24 cellular contexts compared by ENCODE assay signal in the genomic region with DNA sequence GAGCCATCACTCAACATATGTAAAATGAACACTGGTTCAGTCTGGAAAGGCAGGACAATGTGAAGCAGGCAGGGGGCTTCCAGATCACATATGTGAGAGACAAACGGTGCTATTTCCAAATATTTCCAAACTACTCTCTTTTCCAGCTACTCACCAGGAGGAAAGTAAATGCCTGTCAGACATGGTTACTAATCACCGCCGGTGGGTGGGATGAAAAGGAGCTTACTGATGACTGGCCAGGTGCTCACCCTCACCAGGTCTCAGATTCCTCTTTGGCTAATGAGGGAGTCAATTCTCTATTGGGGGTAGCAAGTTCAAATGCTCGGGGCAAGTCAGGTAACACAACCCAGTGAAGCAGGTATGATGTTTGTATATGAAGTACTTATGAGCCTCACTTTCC. TPM values are rescaled to one million over a fixed set of nuclear protein-coding genes. Genes with fewer than 3 reads are reported as not detected.
DNase-seq lines count a peak whose midpoint lies in the region; ATAC-seq, FAIRE-seq and TF ChIP-seq lines count a peak whose summit lies in the region.
"Had no signal": no experiment of that assay in that cellular context is flagged by ENCODE, and none has a peak within 500 bp of the region (broad histone marks: within the 10 kb centered on the region; RNA-seq: fewer than 3 reads in every experiment).

No MANE protein-coding gene starts in this region.

- no peak overlapping the region for H2BK12ac ChIP-seq in H1 (ENCODE audit: low read depth, low read length)

- no peak overlapping the region for H4K91ac ChIP-seq in H1 (replicated peaks; ENCODE audit: insufficient read length, low read length)

- peaks cover 10% of the 10 kb centered on the region for H3K9me3 Mint-ChIP-seq in Caco-2 (ENCODE audit: unreplicated experiment)

- intact Hi-C loops in Caco-2 (cut with micrococcal nuclease; ENCODE audit: unreplicated experiment) = loop anchor here (10.0 kb wide), 1 partner anchor 49 kb away; no protein-coding TSS in a partner anchor

- H2AK5ac ChIP-seq in H1 (ENCODE audit: low read depth, low read length) = no peak overlapping the region

- no peak for TF ChIP-seq EP300 in H1 (IDR thresholded peaks at IDR 0.05; ENCODE audit: borderline replicate concordance in 1 of 2, low read depth in 2 of 2, low read length in 2 of 2)
- no peak for TF ChIP-seq EP300 in upper lobe of left lung (IDR thresholded peaks at IDR 0.05)

- H3K27me3 ChIP-seq in Caco-2 (replicated peaks; ENCODE audit: control insufficient read depth, insufficient read depth, low read length) (no peaks in the 10 kb centered on the region), Loucy (ENCODE audit: insufficient read depth, low read length, poor library complexity, severe bottlenecking) (no peaks in the 10 kb centered on the region), H1 (replicated peaks in 1 of 4; ENCODE audit: control insufficient read depth in 3 of 4, extremely low read depth in 1 of 4, insufficient read depth in 3 of 4, low read length in 3 of 4) (no peaks in the 10 kb centered on the region), neutrophil (no peaks in the 10 kb centered on the region), upper lobe of left lung (no peaks in the 10 kb centered on the region)
- H3K27me3 ChIP-seq: BLaER1 had no signal

- H3K4me3 ChIP-seq in Caco-2 (ENCODE audit: low read depth, low read length) (no peak overlapping the region), Loucy (ENCODE audit: low read length, poor library complexity, severe bottlenecking) (no peak overlapping the region), H1 (ENCODE audit: extremely low read depth in 1 of 4, insufficient read depth in 2 of 4, low read depth in 3 of 4, low read length in 4 of 4) (no peak overlapping the region), neutrophil (ENCODE audit: low read depth in 1 of 2, low read length in 1 of 2) (no peak overlapping the region), upper lobe of left lung (no peak overlapping the region)
- H3K4me3 ChIP-seq: A549, BLaER1, GM12878, GM23248 had no signal

- H3K4me1 Mint-ChIP-seq in Caco-2 (ENCODE audit: low read depth, unreplicated experiment) = peaks cover 41% of the 10 kb centered on the region

- H2BK15ac ChIP-seq in H1 (ENCODE audit: low read length) = no peak overlapping the region

- peak overlapping the region; percentile 13 for H2BK120ac ChIP-seq in H1 (replicated peaks; ENCODE audit: low read depth, low read length)

- FAIRE-seq in H1 (lab: Jason Lieb, UNC) (no peak), frontal cortex (lab: Jason Lieb, UNC) (no peak), urothelium cell line (lab: Jason Lieb, UNC) (no peak)
- FAIRE-seq: A549, GM12878, GM19239 had no signal

- H3K36me3 ChIP-seq in Caco-2 (ENCODE audit: control insufficient read depth, insufficient read depth, low read length) = no peaks in the 10 kb centered on the region
- H3K36me3 ChIP-seq in Loucy (ENCODE audit: insufficient read depth, low read length) = no peaks in the 10 kb centered on the region
- H3K36me3 ChIP-seq in H1 (ENCODE audit: control insufficient read depth in 2 of 4, insufficient read depth in 4 of 4, low read length in 3 of 4) = no peaks in the 10 kb centered on the region
- no peaks in the 10 kb centered on the region for H3K36me3 ChIP-seq in neutrophil
- H3K36me3 ChIP-seq in upper lobe of left lung = no peaks in the 10 kb centered on the region
- H3K36me3 ChIP-seq: BLaER1 had no signal

- H3K4me2 ChIP-seq in Loucy (ENCODE audit: low read depth, low read length, poor library complexity, severe bottlenecking) (no peak overlapping the region), H1 (ENCODE audit: insufficient read depth in 1 of 2, low read depth in 2 of 2, low read length in 2 of 2) (no peak overlapping the region)
- H3K4me2 ChIP-seq: A549, BLaER1 had no signal

- H3K27ac Mint-ChIP-seq in Caco-2 (ENCODE audit: unreplicated experiment) = peak overlapping the region; percentile 54
- H3K27ac Mint-ChIP-seq: CD4-positive, alpha-beta memory T cell had no signal

- no peak overlapping the region for H2AFZ ChIP-seq in Loucy (ENCODE audit: low read length)
- no peak overlapping the region for H2AFZ ChIP-seq in H1 (ENCODE audit: low read length)
- H2AFZ ChIP-seq: GM23248 had no signal

- peaks cover 49% of the 10 kb centered on the region for H3K4me1 ChIP-seq in Caco-2
- H3K4me1 ChIP-seq in Loucy (ENCODE audit: insufficient read depth, low read length, poor library complexity, severe bottlenecking) = peaks cover 49% of the 10 kb centered on the region
- H3K4me1 ChIP-seq in H1 (replicated peaks in 1 of 4; ENCODE audit: control insufficient read depth in 3 of 4, insufficient read depth in 4 of 4, low read length in 3 of 4) = peaks cover 2 to 19% (median 10%) of the 10 kb centered on the region in 4 experiments; a peak in 6 of 7 replicates
- peaks cover 7 to 25% of the 10 kb centered on the region in 2 experiments for H3K4me1 ChIP-seq in neutrophil (ENCODE audit: control insufficient read depth in 1 of 2, insufficient read depth in 1 of 2, low read depth in 1 of 2, low read length in 1 of 2)
- H3K4me1 ChIP-seq in upper lobe of left lung = no peaks in the 10 kb centered on the region

- no peaks in the 10 kb centered on the region for H3F3A ChIP-seq in Loucy (ENCODE audit: low read depth)

- H3K27ac ChIP-seq in H1 (ENCODE audit: low read depth, low read length) (no peak overlapping the region), neutrophil (peak overlapping the region; percentile 53), upper lobe of left lung (no peak overlapping the region)
- H3K27ac ChIP-seq: 22Rv1, A549, BLaER1, GM23248 had no signal

- H3K9me3 ChIP-seq in Caco-2 (peaks cover 11% of the 10 kb centered on the region), Loucy (ENCODE audit: insufficient read depth, low read depth, low read length) (0 out of 2 replicates have a peak, but pooled peaks cover 5% of the 10 kb centered on the region), H1 (ENCODE audit: insufficient read depth in 2 of 2, low read depth in 1 of 2, low read length in 1 of 2) (no peaks in the 10 kb centered on the region), neutrophil (no peaks in the 10 kb centered on the region), upper lobe of left lung (no peaks in the 10 kb centered on the region)
- H3K9me3 ChIP-seq: A549 had no signal

- H3K79me1 ChIP-seq in H1 (ENCODE audit: low read depth, low read length) = no peaks in the 10 kb centered on the region

- no peak for TF ChIP-seq CTCF in Caco-2 (IDR thresholded peaks at IDR 0.05; ENCODE audit: insufficient read depth in 1 of 2, low read depth in 1 of 2, low read length in 1 of 2, severe bottlenecking in 1 of 2, unreplicated experiment in 1 of 2)
- no peak for TF ChIP-seq CTCF in Loucy (conservative IDR thresholded peaks at IDR 0.05; ENCODE audit: low read length)
- TF ChIP-seq CTCF in H1 (IDR thresholded peaks at IDR 0.05; ENCODE audit: control extremely low read depth in 1 of 3, insufficient read depth in 1 of 3, low read depth in 1 of 3, low read length in 3 of 3) = no peak
- no peak for TF ChIP-seq CTCF in neutrophil (IDR thresholded peaks at IDR 0.05)
- TF ChIP-seq CTCF in upper lobe of left lung (IDR thresholded peaks at IDR 0.05) = no peak

- H2BK5ac ChIP-seq in H1 (ENCODE audit: low read depth, low read length) = no peak overlapping the region

- H3K4ac ChIP-seq in H1 (replicated peaks; ENCODE audit: insufficient read length, low read depth, low read length) = no peak overlapping the region

- no peak overlapping the region for H3K4me3 Mint-ChIP-seq in Caco-2 (ENCODE audit: unreplicated experiment)
- H3K4me3 Mint-ChIP-seq: CD14-positive monocyte; CD4-positive, alpha-beta memory T cell had no signal

- 97% methylated on average over 4 of the region's 4 CpGs; no CpG with 5 or more reads in 1 of the 2 experiments for WGBS in H1 (ENCODE audit: extremely low coverage in 1 of 2, insufficient coverage in 1 of 2, insufficient read length in 1 of 2, insufficient replicate concordance in 2 of 2, low coverage in 1 of 2, low lambda C conversion rate in 2 of 2, missing lambda C conversion rate in 1 of 2), 2 experiments
- 76 to 80% methylated on average over 4 of the region's 4 CpGs for WGBS in upper lobe of left lung, 2 donors

- TF ChIP-seq POLR2A in H1 (IDR thresholded peaks at IDR 0.05; ENCODE audit: control extremely low read depth in 1 of 2, low read depth in 2 of 2, low read length in 2 of 2) (no peak), upper lobe of left lung (IDR thresholded peaks at IDR 0.05) (no peak)

- no peak overlapping the region for H3K23ac ChIP-seq in H1 (ENCODE audit: insufficient read length)

- CTCF ChIA-PET in Caco-2 (lab: Charles Lee) (no interaction called here), H1 (lab: Charles Lee; ENCODE audit: partially characterized antibody) (interaction anchor here (0.5 kb wide), 1 partner anchor 11 kb away, joined by 3 read pairs; no protein-coding TSS in a partner anchor)

- no peak overlapping the region for H4K5ac ChIP-seq in H1 (ENCODE audit: insufficient read length, low read depth, low read length)

- H3K9ac ChIP-seq in Loucy (ENCODE audit: low read depth, low read length, poor library complexity, severe bottlenecking) = peak overlapping the region; percentile 25
- no peak overlapping the region for H3K9ac ChIP-seq in H1 (replicated peaks in 1 of 4; ENCODE audit: extremely low read depth in 1 of 4, low read depth in 3 of 4, low read length in 3 of 4)
- H3K9ac ChIP-seq: BLaER1, GM23248 had no signal

- H4K20me1 ChIP-seq in Loucy (ENCODE audit: insufficient read depth, low read length, poor library complexity, severe bottlenecking) (no peaks in the 10 kb centered on the region), H1 (replicated peaks in 1 of 2; ENCODE audit: control insufficient read depth in 1 of 2, insufficient read depth in 2 of 2, low read length in 2 of 2) (no peaks in the 10 kb centered on the region)
- H4K20me1 ChIP-seq: BLaER1 had no signal

- H2BK20ac ChIP-seq in H1 (ENCODE audit: low read length) = no peak overlapping the region

- no peak overlapping the region for H3K18ac ChIP-seq in H1 (ENCODE audit: extremely low read depth, low read length)

- POLR2A ChIA-PET in Caco-2 (lab: Charles Lee) = no interaction called here
- POLR2A ChIA-PET in H1 (lab: Charles Lee; ENCODE audit: partially characterized antibody) = no interaction called here

- H3K9me2 ChIP-seq in Loucy (replicated peaks; ENCODE audit: low read depth, low read length) = no peaks in the 10 kb centered on the region

- BruUV-seq in Caco-2 (replicated peaks; lab: Mats Ljungman, UMichigan) = no TSS peak

- no peak overlapping the region for H4K8ac ChIP-seq in H1 (ENCODE audit: extremely low read depth, insufficient read depth, low read length)

- no peak for TF ChIP-seq RAD21 in H1 (IDR thresholded peaks at IDR 0.05 in 1 of 2, conservative IDR thresholded peaks at IDR 0.05 in 1 of 2; ENCODE audit: low read depth in 2 of 2, low read length in 2 of 2)

- H3K79me2 ChIP-seq in Loucy (ENCODE audit: insufficient read depth, low read length) = no peaks in the 10 kb centered on the region
- no peaks in the 10 kb centered on the region for H3K79me2 ChIP-seq in H1 (ENCODE audit: control insufficient read depth in 1 of 2, insufficient read depth in 2 of 2, low read length in 2 of 2)

- no peaks in the 10 kb centered on the region; the same call in 1 of the 2 replicates for H3K23me2 ChIP-seq in H1 (ENCODE audit: low read depth, low read length)

- H3K36me3 Mint-ChIP-seq in Caco-2 (ENCODE audit: insufficient read depth, unreplicated experiment) = no peaks in the 10 kb centered on the region

- no peak overlapping the region for H3K14ac ChIP-seq in H1 (ENCODE audit: insufficient read length)

- ATAC-seq in upper lobe of left lung (ENCODE audit: low FRiP score in 2 of 2) = no peak
- ATAC-seq in activated CD4-positive, CD25-positive, alpha-beta regulatory T cell treated with anti-CD3 and anti-CD28 coated beads, Interleukin-2, amount 50 U/mL, for 24 hours = no peak
- ATAC-seq: A549, GM12878 had no signal

- no peaks in the 10 kb centered on the region for H3K27me3 Mint-ChIP-seq in Caco-2 (ENCODE audit: insufficient read depth, unreplicated experiment)

- DNase-seq in Caco-2 (peak in 1 of 2 experiments; percentile 5), H1 (ENCODE audit: low read depth in 1 of 2, low spot score in 2 of 2) (no peak), frontal cortex (ENCODE audit: low spot score in 2 of 2) (no peak), upper lobe of left lung (no peak), urothelium cell line (ENCODE audit: low spot score) (no peak)
- DNase-seq: Calu3; CD4-positive, alpha-beta memory T cell; DMS 273 treated with DMSO at 0.1 percent for 48 hours; DMS53; DND-41; EL; GM23248; H7 had no signal

- no peak overlapping the region for H3K56ac ChIP-seq in H1 (replicated peaks; ENCODE audit: insufficient read length, low read depth, low read length)

RNA-seq across cellular contexts. Expression of gene MSMB, which starts 9.7 kb away (rescaled TPM):
- total RNA-seq in Caco-2 (2022) (0.84 and 4.0 TPM in 2 replicates), frontal cortex (not detected), upper lobe of left lung (1 to 10 TPM in 1 of 6 donors, not detected in 5; 7.8 TPM)
- not detected in 2 replicates for total RNA-seq in H1 (2021; fragmentation: NEBNext Ultra II Directional; extraction: Animal tissue kit (Norgen Biotek cat#: 25700))
- not detected in 2 replicates for polyA plus RNA-seq in H1 (2011; rRNA removed)
- polyA plus RNA-seq in H1 (2011; cell fraction: cytosol; rRNA removed) = not detected
- polyA plus RNA-seq in H1 (2011; cell fraction: nucleus; rRNA removed) = not detected
- not detected in 4 replicates for polyA plus RNA-seq in H1 (2012, experiment 1 of 2)
- polyA plus RNA-seq in H1 (2012, experiment 2 of 2) = not detected
- not detected for polyA plus RNA-seq in H1 (2013, experiment 1 of 2)
- polyA plus RNA-seq in H1 (2013, experiment 2 of 2) = not detected
- not detected in 2 replicates for polyA minus RNA-seq in H1 (2011; rRNA and poly(A)+ RNA removed)
- polyA minus RNA-seq in H1 (2011; cell fraction: cytosol; rRNA and poly(A)+ RNA removed) = not detected
- not detected for polyA minus RNA-seq in H1 (2011; cell fraction: nucleus; rRNA and poly(A)+ RNA removed)
- total RNA-seq: CD4-positive, alpha-beta memory T cell; G401; GM12878; GM23248; H7; HT1080 had no signal
- polyA plus RNA-seq: CD14-positive monocyte; CD4-positive, alpha-beta memory T cell; GM12878; GM23248 had no signal

RNA-seq across cellular contexts. Expression of gene NCOA4, which starts 25.3 kb away (rescaled TPM):
- 139 and 142 TPM in 2 replicates for total RNA-seq in Caco-2 (2022)
- 63.7 and 65.2 TPM in 2 replicates for total RNA-seq in H1 (2021; fragmentation: NEBNext Ultra II Directional; extraction: Animal tissue kit (Norgen Biotek cat#: 25700))
- polyA plus RNA-seq in H1 (2011; rRNA removed) = 19.8 and 28.9 TPM in 2 replicates
- polyA plus RNA-seq in H1 (2011; cell fraction: cytosol; rRNA removed) = 39.3 TPM
- polyA plus RNA-seq in H1 (2011; cell fraction: nucleus; rRNA removed) = 21.7 TPM
- 32.7 to 46.6 TPM (median 37.7 TPM) in 4 replicates for polyA plus RNA-seq in H1 (2012, experiment 1 of 2)
- polyA plus RNA-seq in H1 (2012, experiment 2 of 2) = 4.5 TPM
- polyA plus RNA-seq in H1 (2013, experiment 1 of 2) = 39.2 TPM
- polyA plus RNA-seq in H1 (2013, experiment 2 of 2) = 37.6 TPM
- polyA minus RNA-seq in H1 (2011; rRNA and poly(A)+ RNA removed) = 100 and 135 TPM in 2 replicates
- polyA minus RNA-seq in H1 (2011; cell fraction: cytosol; rRNA and poly(A)+ RNA removed) = 39.9 TPM
- 31.0 TPM for polyA minus RNA-seq in H1 (2011; cell fraction: nucleus; rRNA and poly(A)+ RNA removed)
- 268 TPM for total RNA-seq in frontal cortex
- total RNA-seq in upper lobe of left lung = 100 to 1,000 TPM in 4 of 6 donors, 10 to 100 TPM in 2; 57.6 to 184 (median 144) TPM
